Comparison of ENCODE assay signal across 19 cellular contexts in the genomic region with DNA sequence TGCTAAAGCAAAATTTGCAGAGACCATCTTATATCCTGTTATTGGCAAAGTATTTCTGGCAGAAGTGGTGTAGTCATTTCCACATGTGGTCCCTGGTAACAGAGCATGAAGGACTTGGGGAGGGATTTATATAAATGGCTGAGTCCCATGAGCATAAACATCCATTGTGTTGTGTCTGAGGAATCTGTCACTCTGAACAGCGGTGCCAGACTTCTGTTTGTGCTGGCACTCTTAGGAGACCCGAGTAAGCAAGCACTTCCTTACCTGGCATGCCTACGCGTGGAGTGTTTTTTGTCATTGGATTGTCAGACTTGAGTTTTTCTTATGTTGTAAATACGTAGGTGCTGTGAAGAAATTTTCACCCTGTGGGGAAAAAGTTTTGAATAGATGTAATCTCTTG.
DNase-seq lines count a peak whose midpoint lies in the region; ATAC-seq, FAIRE-seq and TF ChIP-seq lines count a peak whose summit lies in the region.
"Had no signal": no experiment of that assay in that cellular context is flagged by ENCODE, and none has a peak within 500 bp of the region (broad histone marks: within the 10 kb centered on the region; RNA-seq: fewer than 3 reads in every experiment).

No MANE protein-coding gene starts in this region.

- H3K9ac ChIP-seq in endothelial cell of umbilical vein (replicated peaks; ENCODE audit: extremely low read depth, insufficient read depth, low read length) (peak overlapping the region; percentile 13), keratinocyte (ENCODE audit: control insufficient read depth, extremely low read depth, insufficient read depth, low read length) (no peak overlapping the region)
- H3K9ac ChIP-seq: KMS-11 had no signal

- dilution Hi-C loops in endothelial cell of umbilical vein (cut with MboI; ENCODE audit: extremely low pct_ligation_motif_present, low sequenced_read_pairs), result no loop called here
- dilution Hi-C loops in keratinocyte (cut with MboI; ENCODE audit: extremely low pct_ligation_motif_present, low sequenced_read_pairs), result no loop called here

- no TSS peak for BruUV-seq in endothelial cell of umbilical vein (replicated peaks; lab: Mats Ljungman, UMichigan)

- no peaks in the 10 kb centered on the region for H3K9me1 ChIP-seq in endothelial cell of umbilical vein (replicated peaks; ENCODE audit: control insufficient read depth, extremely low read depth, insufficient read depth, low read length)
- no peaks in the 10 kb centered on the region for H3K9me1 ChIP-seq in keratinocyte (ENCODE audit: control insufficient read depth, extremely low read depth, insufficient read depth, low read length)

- no peaks in the 10 kb centered on the region for H3K9me3 ChIP-seq in T-helper 17 cell (ENCODE audit: control insufficient read depth, low read length, poor library complexity, severe bottlenecking)
- H3K9me3 ChIP-seq in endothelial cell of umbilical vein (replicated peaks; ENCODE audit: control insufficient read depth, insufficient read depth, low read length), result no peaks in the 10 kb centered on the region
- H3K9me3 ChIP-seq in keratinocyte (ENCODE audit: control insufficient read depth, low read depth, low read length), result no peaks in the 10 kb centered on the region
- H3K9me3 ChIP-seq in gastrocnemius medialis, result no peaks in the 10 kb centered on the region
- H3K9me3 ChIP-seq: ascending aorta, suprapubic skin had no signal

- peak overlapping the region; percentile 54 for H2AFZ ChIP-seq in endothelial cell of umbilical vein (ENCODE audit: low read depth, low read length)
- no peak overlapping the region for H2AFZ ChIP-seq in keratinocyte (ENCODE audit: control insufficient read depth, low read length)

- no peaks in the 10 kb centered on the region for H4K20me1 ChIP-seq in endothelial cell of umbilical vein (replicated peaks; ENCODE audit: control insufficient read depth, extremely low read depth, insufficient read depth, low read length)
- no peaks in the 10 kb centered on the region for H4K20me1 ChIP-seq in keratinocyte (ENCODE audit: control insufficient read depth, extremely low read depth, insufficient read depth, low read length)

- H3K4me2 ChIP-seq in endothelial cell of umbilical vein (ENCODE audit: insufficient read depth, low read length) (peak overlapping the region; percentile 53), keratinocyte (ENCODE audit: control insufficient read depth, extremely low read depth, insufficient read depth, low read depth, low read length) (no peak overlapping the region)
- H3K4me2 ChIP-seq: KMS-11 had no signal

- H3K27me3 ChIP-seq in endothelial cell of umbilical vein (ENCODE audit: control insufficient read depth in 2 of 2, insufficient read depth in 2 of 2, low read length in 2 of 2) (no peaks in the 10 kb centered on the region), keratinocyte (ENCODE audit: control insufficient read depth, extremely low read depth, insufficient read depth, low read length) (no peaks in the 10 kb centered on the region), gastrocnemius medialis (no peaks in the 10 kb centered on the region)
- H3K27me3 ChIP-seq: ascending aorta, suprapubic skin had no signal

- intact Hi-C loops in endothelial cell of umbilical vein (cut with micrococcal nuclease), result no loop called here
- intact Hi-C loops in gastrocnemius medialis (cut with DNase I; ENCODE audit: low total_unique reads), result no loop called here

- H3K36me3 ChIP-seq in endothelial cell of umbilical vein (ENCODE audit: control insufficient read depth in 2 of 2, extremely low read depth in 1 of 2, insufficient read depth in 2 of 2, low read length in 2 of 2) (no peaks in the 10 kb centered on the region), keratinocyte (ENCODE audit: control insufficient read depth in 2 of 2, extremely low read depth in 1 of 2, insufficient read depth in 2 of 2, low read length in 2 of 2) (no peaks in the 10 kb centered on the region), gastrocnemius medialis (no peaks in the 10 kb centered on the region)
- H3K36me3 ChIP-seq: ascending aorta, suprapubic skin had no signal

- H3K4me3 Mint-ChIP-seq in T-helper 17 cell, result no peak overlapping the region
- no peak overlapping the region for H3K4me3 Mint-ChIP-seq in stimulated activated memory B cell treated with anti-CD40 and anti-IgM and Interleukin-4, amounts not matched to agents 10 μg/mL and 1 μg/mL and 100 μg/mL, for 72 hours
- H3K4me3 Mint-ChIP-seq: activated CD8-positive, alpha-beta memory T cell treated with anti-CD3 and anti-CD28 coated beads, Interleukin-2, amount 10 ng/mL, durations not matched to agents 7 days and 5 days; B cell had no signal

- in situ Hi-C loops in gastrocnemius medialis (cut with MboI; ENCODE audit: low sequenced_read_pairs in 4 of 4), result no loop called here

- no peak for TF ChIP-seq POLR2A in endothelial cell of umbilical vein (IDR thresholded peaks at IDR 0.05; ENCODE audit: low read depth, low read length)
- no peak for TF ChIP-seq POLR2A in gastrocnemius medialis (IDR thresholded peaks at IDR 0.05)

- H3K4me1 ChIP-seq in endothelial cell of umbilical vein (ENCODE audit: control insufficient read depth, extremely low read depth, insufficient read depth, low read length), result peaks cover 14% of the 10 kb centered on the region
- no peaks in the 10 kb centered on the region for H3K4me1 ChIP-seq in keratinocyte (ENCODE audit: control insufficient read depth, extremely low read depth, insufficient read depth, low read length)
- H3K4me1 ChIP-seq in gastrocnemius medialis, result peaks cover 37 to 41% of the 10 kb centered on the region in 2 donors

- no peak for DNase-seq in T-helper 17 cell
- peak; percentile 96 for DNase-seq in endothelial cell of umbilical vein (ENCODE audit: low read depth, low spot score)
- DNase-seq in keratinocyte (ENCODE audit: low read depth, low spot score), result no peak
- DNase-seq in gastrocnemius medialis, result peak in 1 of 2 donors; percentile 26
- no peak for DNase-seq in cerebellar nuclear complex (lab: John Stamatoyannopoulos, UW)
- DNase-seq in HPDE6-E6E7 (ENCODE audit: extremely low spot score), result no peak
- DNase-seq: activated CD4-positive, CD25-positive, alpha-beta regulatory T cell treated with anti-CD3 and anti-CD28 coated beads, Interleukin-2, amount 50 U/mL, for 72 hours; activated CD8-positive, alpha-beta memory T cell treated with anti-CD3 and anti-CD28 coated beads, Interleukin-2, amount 10 ng/mL, durations not matched to agents 7 days and 5 days; activated gamma-delta T cell; DMS 273 treated with DMSO at 0.1 percent for 48 hours; NCI-H2227 treated with DMSO at 0.1 percent for 48 hours had no signal

- H3K27ac Mint-ChIP-seq in T-helper 17 cell, result peak overlapping the region; percentile 16
- H3K27ac Mint-ChIP-seq in stimulated activated memory B cell treated with anti-CD40 and anti-IgM and Interleukin-4, amounts not matched to agents 10 μg/mL and 1 μg/mL and 100 μg/mL, for 72 hours, result no peak overlapping the region
- H3K27ac Mint-ChIP-seq: activated CD8-positive, alpha-beta memory T cell treated with anti-CD3 and anti-CD28 coated beads, Interleukin-2, amount 10 ng/mL, durations not matched to agents 7 days and 5 days; B cell had no signal

- no peak for TF ChIP-seq CTCF in endothelial cell of umbilical vein (IDR thresholded peaks at IDR 0.05; ENCODE audit: extremely low read depth in 1 of 2, insufficient read depth in 1 of 2, low read depth in 1 of 2, low read length in 2 of 2)
- no peak for TF ChIP-seq CTCF in keratinocyte (optimal IDR thresholded peaks at IDR 0.05 in 1 of 3, IDR thresholded peaks at IDR 0.05 in 1 of 3, conservative IDR thresholded peaks at IDR 0.05 in 1 of 3; ENCODE audit: extremely low read depth in 1 of 3, insufficient read depth in 2 of 3, low read length in 3 of 3)
- no peak for TF ChIP-seq CTCF in gastrocnemius medialis (IDR thresholded peaks at IDR 0.05 in 4 of 5, conservative IDR thresholded peaks at IDR 0.05 in 1 of 5)

- H3K9me3 Mint-ChIP-seq in stimulated activated memory B cell treated with anti-CD40 and anti-IgM and Interleukin-4, amounts not matched to agents 10 μg/mL and 1 μg/mL and 100 μg/mL, for 72 hours, result no peaks in the 10 kb centered on the region

- POLR2A ChIA-PET in endothelial cell of umbilical vein (lab: Charles Lee), result no interaction called here

- H3K27ac ChIP-seq in endothelial cell of umbilical vein (ENCODE audit: insufficient read depth, low read depth, low read length) (peak overlapping the region; percentile 64), keratinocyte (ENCODE audit: control insufficient read depth, insufficient read depth, low read length) (no peak overlapping the region), gastrocnemius medialis (peak overlapping the region; percentile 52 to 75 (median 59))
- H3K27ac ChIP-seq: KMS-11, suprapubic skin had no signal

- FAIRE-seq in endothelial cell of umbilical vein (lab: Jason Lieb, UNC) (peak; percentile 81), keratinocyte (lab: Jason Lieb, UNC) (peak; percentile 66)
- FAIRE-seq: H1 had no signal

- no peaks in the 10 kb centered on the region for H3K36me3 Mint-ChIP-seq in T-helper 17 cell (ENCODE audit: low read depth)
- no peaks in the 10 kb centered on the region for H3K36me3 Mint-ChIP-seq in stimulated activated memory B cell treated with anti-CD40 and anti-IgM and Interleukin-4, amounts not matched to agents 10 μg/mL and 1 μg/mL and 100 μg/mL, for 72 hours
- H3K36me3 Mint-ChIP-seq: activated CD8-positive, alpha-beta memory T cell treated with anti-CD3 and anti-CD28 coated beads, Interleukin-2, amount 10 ng/mL, durations not matched to agents 7 days and 5 days had no signal

- CTCF ChIA-PET in endothelial cell of umbilical vein (lab: Charles Lee), result interaction anchor here (0.9 to 2.0 kb wide), 5 partner anchors 10 to 429 kb away, joined by 3 to 5 read pairs (median 3); no protein-coding TSS in a partner anchor

- no peaks in the 10 kb centered on the region for H3K79me2 ChIP-seq in endothelial cell of umbilical vein (ENCODE audit: control insufficient read depth, insufficient read depth, low read length)
- no peaks in the 10 kb centered on the region for H3K79me2 ChIP-seq in keratinocyte (ENCODE audit: control insufficient read depth, insufficient read depth, low read length)

- H3K4me1 Mint-ChIP-seq in T-helper 17 cell, result peaks cover 5% of the 10 kb centered on the region
- H3K4me1 Mint-ChIP-seq in stimulated activated memory B cell treated with anti-CD40 and anti-IgM and Interleukin-4, amounts not matched to agents 10 μg/mL and 1 μg/mL and 100 μg/mL, for 72 hours, result no peaks in the 10 kb centered on the region
- H3K4me1 Mint-ChIP-seq: B cell had no signal

- H3K4me3 ChIP-seq in endothelial cell of umbilical vein (replicated peaks in 1 of 3; ENCODE audit: insufficient read depth in 1 of 3, low read depth in 1 of 3, low read length in 3 of 3) (no peak overlapping the region), keratinocyte (ENCODE audit: control insufficient read depth in 2 of 3, extremely low read depth in 1 of 3, insufficient read depth in 2 of 3, low read depth in 1 of 3, low read length in 3 of 3) (no peak overlapping the region), gastrocnemius medialis (no peak overlapping the region)
- H3K4me3 ChIP-seq: ascending aorta, suprapubic skin had no signal

- H3K27me3 Mint-ChIP-seq in T-helper 17 cell, result no peaks in the 10 kb centered on the region
- H3K27me3 Mint-ChIP-seq in stimulated activated memory B cell treated with anti-CD40 and anti-IgM and Interleukin-4, amounts not matched to agents 10 μg/mL and 1 μg/mL and 100 μg/mL, for 72 hours, result no peaks in the 10 kb centered on the region
- H3K27me3 Mint-ChIP-seq: activated CD8-positive, alpha-beta memory T cell treated with anti-CD3 and anti-CD28 coated beads, Interleukin-2, amount 10 ng/mL, durations not matched to agents 7 days and 5 days; B cell had no signal

- ATAC-seq in T-helper 17 cell (no peak), gastrocnemius medialis (peak; percentile 48 to 52), SK-N-SH treated with all-trans-retinoic acid at 6 μM for 48 hours (no peak)
- no peak for ATAC-seq in stimulated activated memory B cell treated with anti-CD40 and anti-IgM and Interleukin-4, amounts not matched to agents 10 μg/mL and 1 μg/mL and 100 μg/mL, for 72 hours
- ATAC-seq: activated CD8-positive, alpha-beta memory T cell treated with anti-CD3 and anti-CD28 coated beads, Interleukin-2, amount 10 ng/mL, durations not matched to agents 7 days and 5 days; sciatic nerve had no signal

Comparison
In these comparisons a context has a peak if more than half of its experiments do, and no peak if none do; other contexts are left out.
1. ATAC-seq: peak in gastrocnemius medialis (2 of 2); none in T-helper 17 cell (single experiment), stimulated activated memory B cell treated with anti-CD40 and anti-IgM and Interleukin-4, amounts not matched to agents 10 μg/mL and 1 μg/mL and 100 μg/mL, for 72 hours (single experiment) and SK-N-SH treated with all-trans-retinoic acid at 6 μM for 48 hours (single experiment).